30 cellular contexts compared by ENCODE assay signal in the genomic region with DNA sequence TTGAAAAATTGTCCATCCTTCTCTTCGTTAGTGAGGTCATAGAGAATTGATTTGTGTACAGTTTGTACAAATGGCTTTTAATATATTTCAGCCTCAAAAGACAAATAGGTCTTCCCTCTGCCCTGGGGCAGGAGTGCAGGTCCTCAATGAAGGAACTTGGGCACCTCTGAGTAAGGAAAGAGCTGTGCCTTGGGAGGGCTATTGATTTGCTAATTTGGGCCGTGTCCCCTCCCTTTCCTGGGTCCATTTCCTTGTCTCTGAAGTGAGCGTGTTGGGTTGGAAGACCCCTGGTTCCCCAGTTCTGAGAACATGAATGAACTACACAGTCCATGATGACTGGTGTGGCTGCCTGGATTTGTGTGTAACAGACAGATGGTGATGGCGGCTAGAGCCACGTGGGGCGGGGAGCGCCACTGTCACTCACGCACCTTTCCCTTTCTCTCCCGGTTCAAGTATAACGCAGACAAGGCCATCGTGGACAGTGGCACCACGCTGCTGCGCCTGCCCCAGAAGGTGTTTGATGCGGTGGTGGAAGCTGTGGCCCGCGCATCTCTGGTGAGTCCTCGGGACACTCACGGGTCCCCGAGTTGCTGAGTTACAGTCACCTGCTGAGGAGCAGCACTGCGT.
"Had no signal": no experiment of that assay in that cellular context is flagged by ENCODE, and none has a peak within 500 bp of the region (broad histone marks: within the 10 kb centered on the region; RNA-seq: fewer than 3 reads in every experiment).

No MANE protein-coding gene starts in this region.

- H3K4me3 Mint-ChIP-seq: dendritic cell treated with granulocyte-macrophage colony-stimulating factor and Interleukin-4, amounts not matched to agents 40 ng/mL and 50 ng/mL, for 4 days; immature natural killer cell; naive B cell; natural killer cell treated with Interleukin-12 subunit alpha and Interleukin-12 subunit beta and Interleukin-15 and Interleukin-18, amount 100 ng/mL, for 72 hours; neural crest cell; stimulated activated naive CD8-positive, alpha-beta T cell treated with anti-CD3 and anti-CD28 coated beads, Interleukin-15, amount 100 ng/mL, for 72 hours had no signal

- H3K4me1 Mint-ChIP-seq: immature natural killer cell; stimulated activated naive CD8-positive, alpha-beta T cell treated with anti-CD3 and anti-CD28 coated beads, Interleukin-15, amount 100 ng/mL, for 72 hours had no signal

- H3K27ac ChIP-seq: esophagus muscularis mucosa, foreskin keratinocyte, gastroesophageal sphincter, heart right ventricle, lower lobe of right lung, neutrophil, parathyroid adenoma, suprapubic skin had no signal

- DNase-seq: effector CD8-positive, alpha-beta T cell; foreskin keratinocyte; glutamatergic neuron; heart right ventricle; hippocampal formation; immature natural killer cell; islet precursor cell; kidney glomerular epithelial cell; left ventricle myocardium superior; lower lobe of right lung; mucosa of descending colon; naive B cell; stimulated activated CD4-positive, alpha-beta T cell treated with anti-CD3 and anti-CD28 coated beads, Interleukin-12 subunit alpha, Interleukin-12 subunit beta, amount 100 ng/mL, for 4 hours; stimulated activated CD4-positive, alpha-beta T cell treated with anti-CD3 and anti-CD28 coated beads, Interleukin-1b, Interleukin-23, amount 100 ng/mL, for 48 hours; stimulated activated CD4-positive, alpha-beta T cell treated with anti-CD3 and anti-CD28 coated beads, Interleukin-4, amount 100 ng/mL, for 1 hour; stimulated activated CD8-positive, alpha-beta memory T cell treated with anti-CD3 and anti-CD28 coated beads, Interleukin-4, amount 100 ng/mL, for 48 hours; stimulated activated naive CD4-positive, alpha-beta T cell; stimulated activated naive CD8-positive, alpha-beta T cell treated with anti-CD3 and anti-CD28 coated beads, Interleukin-15, amount 100 ng/mL, for 72 hours; trophoblast cell had no signal

- H3K27me3 Mint-ChIP-seq: dendritic cell treated with granulocyte-macrophage colony-stimulating factor and Interleukin-4, amounts not matched to agents 40 ng/mL and 50 ng/mL, for 4 days; naive B cell; progenitor cell of endocrine pancreas had no signal

- H3K27me3 ChIP-seq: esophagus muscularis mucosa, foreskin keratinocyte, gastroesophageal sphincter, heart right ventricle, neutrophil, suprapubic skin had no signal

- H3K9ac ChIP-seq: parathyroid adenoma had no signal

- H3K9me3 ChIP-seq: esophagus muscularis mucosa, gastroesophageal sphincter, heart right ventricle, lower lobe of right lung, mucosa of descending colon, neutrophil, suprapubic skin had no signal

- H3K27ac Mint-ChIP-seq: dendritic cell treated with granulocyte-macrophage colony-stimulating factor and Interleukin-4, amounts not matched to agents 40 ng/mL and 50 ng/mL, for 4 days; immature natural killer cell; natural killer cell treated with Interleukin-12 subunit alpha and Interleukin-12 subunit beta and Interleukin-15 and Interleukin-18, amount 100 ng/mL, for 72 hours had no signal

- H3K36me3 ChIP-seq: neutrophil had no signal

- H3K4me1 ChIP-seq: gastroesophageal sphincter, lower lobe of right lung, parathyroid adenoma had no signal

- H3K4me3 ChIP-seq: esophagus muscularis mucosa, gastroesophageal sphincter, heart right ventricle, lower lobe of right lung, mucosa of descending colon, smooth muscle cell, suprapubic skin had no signal

- H3K9me3 Mint-ChIP-seq: dendritic cell treated with granulocyte-macrophage colony-stimulating factor and Interleukin-4, amounts not matched to agents 40 ng/mL and 50 ng/mL, for 4 days; immature natural killer cell; naive B cell; natural killer cell treated with Interleukin-12 subunit alpha and Interleukin-12 subunit beta and Interleukin-15 and Interleukin-18, amount 100 ng/mL, for 72 hours; neural crest cell; stimulated activated naive CD8-positive, alpha-beta T cell treated with anti-CD3 and anti-CD28 coated beads, Interleukin-15, amount 100 ng/mL, for 72 hours had no signal

- H3K36me3 Mint-ChIP-seq: immature natural killer cell; natural killer cell treated with Interleukin-12 subunit alpha and Interleukin-12 subunit beta and Interleukin-15 and Interleukin-18, amount 100 ng/mL, for 72 hours had no signal

- ATAC-seq: foreskin keratinocyte; gastroesophageal sphincter; heart right ventricle; left ventricle myocardium superior; lower lobe of right lung; mucosa of descending colon; sciatic nerve; stimulated activated naive CD8-positive, alpha-beta T cell treated with anti-CD3 and anti-CD28 coated beads, Interleukin-15, amount 100 ng/mL, for 72 hours had no signal
